In genomic region chr1:46694676-46695075, GRCh38 we compare ENCODE assay signal across 2 cellular contexts. TPM values are rescaled to one million over a fixed set of nuclear protein-coding genes. Genes with fewer than 3 reads are reported as not detected.
"Had no signal": no experiment of that assay in that cellular context is flagged by ENCODE, and none has a peak within 500 bp of the region (broad histone marks: within the 10 kb centered on the region; RNA-seq: fewer than 3 reads in every experiment).

No MANE protein-coding gene starts in this region.

RNA-seq across cellular contexts. Expression of gene TEX38, which starts 23.0 kb away (rescaled TPM):
- total RNA-seq: G401, GM12878 had no signal
